Comparison of ENCODE assay signal across 8 cellular contexts in genomic region chr1:154941332-154941995, GRCh38. TPM values are rescaled to one million over a fixed set of nuclear protein-coding genes. Genes with fewer than 3 reads are reported as not detected.
A peak's percentile ranks its signal among the peaks of the same experiment; 100 is the strongest.
DNase-seq lines count a peak whose midpoint lies in the region; ATAC-seq and TF ChIP-seq lines count a peak whose summit lies in the region.

No MANE protein-coding gene starts in this region.

- H3K4me1 Mint-ChIP-seq in Caco-2 (ENCODE audit: low read depth, unreplicated experiment), result peaks cover 31% of the 10 kb centered on the region
- peaks cover 49 to 73% (median 63%) of the 10 kb centered on the region in 7 donors for H3K4me1 Mint-ChIP-seq in naive thymus-derived CD4-positive, alpha-beta T cell

- H3K9me3 Mint-ChIP-seq in Caco-2 (ENCODE audit: unreplicated experiment), result no peaks in the 10 kb centered on the region
- peaks cover 0 to 3% (median 0%) of the 10 kb centered on the region in 11 donors for H3K9me3 Mint-ChIP-seq in naive thymus-derived CD4-positive, alpha-beta T cell

- DNase-seq in Caco-2 (no peak), body of pancreas (peak; percentile 68 to 86 (median 80)), NCI-H774 (lab: John Stamatoyannopoulos, UW) (no peak), NCI-H1436 treated with DMSO at 0.1 percent for 48 hours (lab: John Stamatoyannopoulos, UW) (no peak), cortex of kidney (lab: John Stamatoyannopoulos, UW) (no peak)
- no peak for DNase-seq in naive thymus-derived CD4-positive, alpha-beta T cell

- no TSS peak for BruUV-seq in Caco-2 (replicated peaks; lab: Mats Ljungman, UMichigan)

- WGBS in body of pancreas, 2 donors, result 27 to 45% methylated on average over 3 to 5 of the region's 5 CpGs

- TF ChIP-seq CTCF in Caco-2 (IDR thresholded peaks at IDR 0.05; ENCODE audit: insufficient read depth in 1 of 2, low read depth in 1 of 2, low read length in 1 of 2, severe bottlenecking in 1 of 2, unreplicated experiment in 1 of 2) (no peak), body of pancreas (IDR thresholded peaks at IDR 0.05) (no peak)

- H3K27me3 ChIP-seq in Caco-2 (replicated peaks; ENCODE audit: control insufficient read depth, insufficient read depth, low read length) (no peaks in the 10 kb centered on the region), body of pancreas (no peaks in the 10 kb centered on the region)
- no peaks in the 10 kb centered on the region for H3K27me3 ChIP-seq in naive thymus-derived CD4-positive, alpha-beta T cell (ENCODE audit: control insufficient read depth in 2 of 2, insufficient read depth in 2 of 2, low read length in 2 of 2)

- H3K4me1 ChIP-seq in Caco-2 (peaks cover 13% of the 10 kb centered on the region), body of pancreas (peaks cover 27% of the 10 kb centered on the region)
- H3K4me1 ChIP-seq in naive thymus-derived CD4-positive, alpha-beta T cell (ENCODE audit: control insufficient read depth in 2 of 2, insufficient read depth in 2 of 2, low read length in 2 of 2), result peaks cover 39 to 51% of the 10 kb centered on the region in 2 donors

- peak overlapping the region; percentile 53 for H3K27ac Mint-ChIP-seq in Caco-2 (ENCODE audit: unreplicated experiment)
- H3K27ac Mint-ChIP-seq in naive thymus-derived CD4-positive, alpha-beta T cell, result peak overlapping the region; percentile 72 to 92 (median 88)

- intact Hi-C loops in Caco-2 (cut with micrococcal nuclease; ENCODE audit: unreplicated experiment) (no loop called here), body of pancreas (cut with DNase I) (no loop called here)
- intact Hi-C loops in naive thymus-derived CD4-positive, alpha-beta T cell (cut with micrococcal nuclease), result no loop called here

- CTCF ChIA-PET in Caco-2 (lab: Charles Lee), result interaction anchor here (0.6 kb wide), 1 partner anchor 32 kb away, joined by 3 read pairs; no protein-coding TSS in a partner anchor
- CTCF ChIA-PET in naive thymus-derived CD4-positive, alpha-beta T cell (lab: Charles Lee), result no interaction called here

- H3K27ac ChIP-seq in KOPT-K1 (ENCODE audit: low read depth, low read length, poor library complexity, severe bottlenecking), result peak overlapping the region; percentile 92
- H3K27ac ChIP-seq in body of pancreas, result peak overlapping the region; percentile 48 to 82 (median 66)
- peak overlapping the region; percentile 65 for H3K27ac ChIP-seq in naive thymus-derived CD4-positive, alpha-beta T cell (ENCODE audit: low read depth, low read length)

- H3K36me3 Mint-ChIP-seq in Caco-2 (ENCODE audit: insufficient read depth, unreplicated experiment), result peaks cover 19% of the 10 kb centered on the region
- H3K36me3 Mint-ChIP-seq in naive thymus-derived CD4-positive, alpha-beta T cell, result peaks cover 0 to 6% (median 0%) of the 10 kb centered on the region in 5 donors

- H3K36me3 ChIP-seq in Caco-2 (ENCODE audit: control insufficient read depth, insufficient read depth, low read length) (no peaks in the 10 kb centered on the region), KOPT-K1 (ENCODE audit: insufficient read depth, low read length) (peaks cover 23% of the 10 kb centered on the region), body of pancreas (replicated peaks in 1 of 2; ENCODE audit: insufficient read depth in 1 of 2, low read depth in 2 of 2) (no peaks in the 10 kb centered on the region)
- peaks cover 0 to 26% (median 3%) of the 10 kb centered on the region in 3 experiments for H3K36me3 ChIP-seq in naive thymus-derived CD4-positive, alpha-beta T cell (ENCODE audit: control insufficient read depth in 2 of 3, insufficient read depth in 3 of 3, low read length in 3 of 3)

- TF ChIP-seq POLR2A in body of pancreas (IDR thresholded peaks at IDR 0.05), result no peak

- no peaks in the 10 kb centered on the region for H3K9me3 ChIP-seq in Caco-2
- H3K9me3 ChIP-seq in KOPT-K1 (ENCODE audit: insufficient read depth, low read length, poor library complexity, severe bottlenecking), result no peaks in the 10 kb centered on the region
- no peaks in the 10 kb centered on the region for H3K9me3 ChIP-seq in body of pancreas
- no peaks in the 10 kb centered on the region for H3K9me3 ChIP-seq in naive thymus-derived CD4-positive, alpha-beta T cell (ENCODE audit: control insufficient read depth in 2 of 3, low read length in 3 of 3)

- H3K27me3 Mint-ChIP-seq in Caco-2 (ENCODE audit: insufficient read depth, unreplicated experiment), result no peaks in the 10 kb centered on the region
- no peaks in the 10 kb centered on the region for H3K27me3 Mint-ChIP-seq in naive thymus-derived CD4-positive, alpha-beta T cell

- ATAC-seq in body of pancreas (no peak), GM21723 (IDR thresholded peaks at IDR 0.05; ENCODE audit: unreplicated experiment) (no peak)
- ATAC-seq in naive thymus-derived CD4-positive, alpha-beta T cell, result no peak

- no peak overlapping the region for H3K4me3 ChIP-seq in Caco-2 (ENCODE audit: low read depth, low read length)
- H3K4me3 ChIP-seq in body of pancreas, result no peak overlapping the region
- no peak overlapping the region for H3K4me3 ChIP-seq in naive thymus-derived CD4-positive, alpha-beta T cell (ENCODE audit: low read length)

- H3K4me3 Mint-ChIP-seq in Caco-2 (ENCODE audit: unreplicated experiment), result no peak overlapping the region
- H3K4me3 Mint-ChIP-seq in naive thymus-derived CD4-positive, alpha-beta T cell, result peak overlapping the region in 3 of 10 donors; percentile 26 to 67 (median 53)

- POLR2A ChIA-PET in Caco-2 (lab: Charles Lee), result no interaction called here
- POLR2A ChIA-PET in naive thymus-derived CD4-positive, alpha-beta T cell (lab: Charles Lee), result interaction anchor here (1.3 to 1.6 kb wide), 2 partner anchors 20 to 66 kb away, joined by 3 to 4 read pairs; partner anchors contain the start of gene PYGO2

RNA-seq across cellular contexts. Expression of gene PMVK, which starts 4.9 kb away (rescaled TPM):
- total RNA-seq in Caco-2 (2022) (25.1 and 25.2 TPM in 2 replicates), body of pancreas (10 to 100 TPM in 1 of 2 donors, 1 to 10 TPM in 1; 7.0 to 18.5 TPM)
- total RNA-seq in naive thymus-derived CD4-positive, alpha-beta T cell, result 10 to 100 TPM; 11.3 to 35.1 (median 12.6) TPM
- 10 to 100 TPM; 38.7 to 41.4 TPM for polyA plus RNA-seq in naive thymus-derived CD4-positive, alpha-beta T cell

RNA-seq across cellular contexts. Expression of gene PBXIP1, which starts 14.4 kb away (rescaled TPM):
- 24.0 and 24.6 TPM in 2 replicates for total RNA-seq in Caco-2 (2022)
- total RNA-seq in body of pancreas, result 10 to 100 TPM; 26.0 to 60.7 TPM
- 100 to 1,000 TPM; 107 to 390 (median 383) TPM for total RNA-seq in naive thymus-derived CD4-positive, alpha-beta T cell
- 100 to 1,000 TPM; 234 to 318 TPM for polyA plus RNA-seq in naive thymus-derived CD4-positive, alpha-beta T cell

RNA-seq across cellular contexts. Expression of gene PYGO2, which starts 20.1 kb away (rescaled TPM):
- total RNA-seq in Caco-2 (2022) (34.1 and 34.9 TPM in 2 replicates), body of pancreas (10 to 100 TPM; 10.9 to 15.2 TPM)
- 10 to 100 TPM; 33.0 to 69.5 (median 46.2) TPM for total RNA-seq in naive thymus-derived CD4-positive, alpha-beta T cell
- 10 to 100 TPM; 33.0 to 64.0 TPM for polyA plus RNA-seq in naive thymus-derived CD4-positive, alpha-beta T cell

RNA-seq across cellular contexts. Expression of gene SHC1, which starts 29.1 kb away (rescaled TPM):
- total RNA-seq in Caco-2 (2022) (58.0 and 59.6 TPM in 2 replicates), body of pancreas (10 to 100 TPM; 38.1 to 45.5 TPM)
- total RNA-seq in naive thymus-derived CD4-positive, alpha-beta T cell, result 10 to 100 TPM; 71.0 to 76.9 (median 73.7) TPM
- 10 to 100 TPM; 29.6 to 38.3 TPM for polyA plus RNA-seq in naive thymus-derived CD4-positive, alpha-beta T cell

RNA-seq across cellular contexts. Expression of gene CKS1B, which starts 33.0 kb away (rescaled TPM):
- total RNA-seq in Caco-2 (2022), result 243 and 259 TPM in 2 replicates
- 10 to 100 TPM; 15.6 to 29.0 TPM for total RNA-seq in body of pancreas
- total RNA-seq in naive thymus-derived CD4-positive, alpha-beta T cell, result 100 to 1,000 TPM in 1 of 5 experiments, 10 to 100 TPM in 3, 1 to 10 TPM in 1; 8.4 to 105 (median 10.2) TPM
- 10 to 100 TPM; 37.1 to 55.2 TPM for polyA plus RNA-seq in naive thymus-derived CD4-positive, alpha-beta T cell

Comparison
In these comparisons a context has a peak if more than half of its experiments do, and no peak if none do; other contexts are left out.
1. DNase-seq: peak in body of pancreas (4 of 4); none in Caco-2 (0 of 2), naive thymus-derived CD4-positive, alpha-beta T cell (0 of 9), NCI-H774 (single experiment), NCI-H1436 treated with DMSO at 0.1 percent for 48 hours (single experiment) and cortex of kidney (single experiment).
2. Peak in every context shown above with its lines, with median percentiles within 50 percentile points of each other: H3K27ac ChIP-seq.